Comparison of ENCODE assay signal across 20 cellular contexts in the genomic region with DNA sequence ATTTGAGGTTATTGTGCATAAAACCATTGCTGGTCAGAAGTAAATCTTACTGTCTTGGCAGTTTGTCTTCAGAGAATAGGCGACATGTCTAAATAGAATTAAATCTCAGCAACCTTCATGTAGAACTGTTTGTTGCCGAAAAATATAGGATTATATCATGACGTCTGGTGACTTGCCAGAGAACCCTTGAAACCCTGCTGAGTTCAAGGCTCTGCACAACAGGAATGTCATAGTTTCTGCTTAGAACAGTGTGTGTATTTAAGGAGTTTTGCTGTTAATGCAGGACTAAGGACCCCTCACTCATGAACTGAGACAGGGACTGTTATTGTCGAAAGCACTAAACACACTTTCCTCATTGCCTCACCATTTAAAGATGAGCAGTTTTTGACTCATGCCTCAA.
"Had no signal": no experiment of that assay in that cellular context is flagged by ENCODE, and none has a peak within 500 bp of the region (broad histone marks: within the 10 kb centered on the region; RNA-seq: fewer than 3 reads in every experiment).

No MANE protein-coding gene starts in this region.

- DNase-seq: activated B cell treated with CpG ODN at 0.5 μM for 24 hours; activated CD4-positive, alpha-beta T cell treated with anti-CD3 and anti-CD28 coated beads, Interleukin-2, amount 10 ng/mL, durations not matched to agents 24 days and 14 days; activated naive CD4-positive, alpha-beta T cell; activated naive CD8-positive, alpha-beta T cell treated with anti-CD3 and anti-CD28 coated beads, Interleukin-2, amount 10 ng/mL, durations not matched to agents 7 days and 5 days; glutamatergic neuron; kidney; left ventricle myocardium superior; mesendoderm; nephron progenitor cell; ovary; sigmoid colon; stimulated activated CD4-positive, alpha-beta T cell treated with anti-CD3 and anti-CD28 coated beads, Interleukin-2, amount 100 ng/mL, for 48 hours; stimulated activated naive B cell treated with anti-CD40 and anti-IgM and Interleukin-4, amounts not matched to agents 10 μg/mL and 1 μg/mL and 100 μg/mL, for 72 hours; SW 1271; uterus had no signal

- ATAC-seq: left ventricle myocardium superior; stimulated activated naive B cell treated with anti-CD40 and anti-IgM and Interleukin-4, amounts not matched to agents 10 μg/mL and 1 μg/mL and 100 μg/mL, for 72 hours had no signal

- H3K4me3 ChIP-seq: cardiac muscle cell, esophagus muscularis mucosa, ovary, sigmoid colon, tibial nerve, uterus had no signal

- H3K27me3 ChIP-seq: cardiac muscle cell, esophagus muscularis mucosa, ovary, sigmoid colon, tibial nerve, uterus had no signal

- H3K27me3 Mint-ChIP-seq: activated B cell treated with CpG ODN at 0.5 μM for 24 hours; activated CD4-positive, alpha-beta T cell treated with anti-CD3 and anti-CD28 coated beads, Interleukin-2, amount 10 ng/mL, durations not matched to agents 24 days and 14 days; activated naive CD8-positive, alpha-beta T cell treated with anti-CD3 and anti-CD28 coated beads, Interleukin-2, amount 10 ng/mL, durations not matched to agents 7 days and 5 days; stimulated activated naive B cell treated with anti-CD40 and anti-IgM and Interleukin-4, amounts not matched to agents 10 μg/mL and 1 μg/mL and 100 μg/mL, for 72 hours had no signal

- H3K4me1 ChIP-seq: uterus had no signal

- H3K4me3 Mint-ChIP-seq: activated B cell treated with CpG ODN at 0.5 μM for 24 hours; activated CD4-positive, alpha-beta T cell treated with anti-CD3 and anti-CD28 coated beads, Interleukin-2, amount 10 ng/mL, durations not matched to agents 24 days and 14 days; activated naive CD8-positive, alpha-beta T cell treated with anti-CD3 and anti-CD28 coated beads, Interleukin-2, amount 10 ng/mL, durations not matched to agents 7 days and 5 days; nephron progenitor cell; stimulated activated naive B cell treated with anti-CD40 and anti-IgM and Interleukin-4, amounts not matched to agents 10 μg/mL and 1 μg/mL and 100 μg/mL, for 72 hours had no signal

- H3K9me3 ChIP-seq: ovary, uterus had no signal

- H3K27ac Mint-ChIP-seq: activated B cell treated with CpG ODN at 0.5 μM for 24 hours; activated CD4-positive, alpha-beta T cell treated with anti-CD3 and anti-CD28 coated beads, Interleukin-2, amount 10 ng/mL, durations not matched to agents 24 days and 14 days; activated naive CD8-positive, alpha-beta T cell treated with anti-CD3 and anti-CD28 coated beads, Interleukin-2, amount 10 ng/mL, durations not matched to agents 7 days and 5 days; nephron progenitor cell; stimulated activated naive B cell treated with anti-CD40 and anti-IgM and Interleukin-4, amounts not matched to agents 10 μg/mL and 1 μg/mL and 100 μg/mL, for 72 hours had no signal

- FAIRE-seq: kidney, TTC549 had no signal

- H3K36me3 Mint-ChIP-seq: activated naive CD8-positive, alpha-beta T cell treated with anti-CD3 and anti-CD28 coated beads, Interleukin-2, amount 10 ng/mL, durations not matched to agents 7 days and 5 days; stimulated activated naive B cell treated with anti-CD40 and anti-IgM and Interleukin-4, amounts not matched to agents 10 μg/mL and 1 μg/mL and 100 μg/mL, for 72 hours had no signal

- H3K4me1 Mint-ChIP-seq: activated B cell treated with CpG ODN at 0.5 μM for 24 hours; activated CD4-positive, alpha-beta T cell treated with anti-CD3 and anti-CD28 coated beads, Interleukin-2, amount 10 ng/mL, durations not matched to agents 24 days and 14 days; activated naive CD8-positive, alpha-beta T cell treated with anti-CD3 and anti-CD28 coated beads, Interleukin-2, amount 10 ng/mL, durations not matched to agents 7 days and 5 days; nephron progenitor cell; stimulated activated naive B cell treated with anti-CD40 and anti-IgM and Interleukin-4, amounts not matched to agents 10 μg/mL and 1 μg/mL and 100 μg/mL, for 72 hours had no signal

- H3K9me3 Mint-ChIP-seq: activated CD4-positive, alpha-beta T cell treated with anti-CD3 and anti-CD28 coated beads, Interleukin-2, amount 10 ng/mL, durations not matched to agents 24 days and 14 days; activated naive CD8-positive, alpha-beta T cell treated with anti-CD3 and anti-CD28 coated beads, Interleukin-2, amount 10 ng/mL, durations not matched to agents 7 days and 5 days had no signal

- H3K27ac ChIP-seq: cardiac muscle cell, coronary artery, esophagus muscularis mucosa, ovary, sigmoid colon, uterus had no signal

- H3K36me3 ChIP-seq: cardiac muscle cell, esophagus muscularis mucosa, ovary, sigmoid colon, tibial nerve, uterus had no signal
